In genomic region chr2:204260162-204260877, GRCh38 we compare ENCODE assay signal across 8 cellular contexts.
DNase-seq lines count a peak whose midpoint lies in the region; ATAC-seq and TF ChIP-seq lines count a peak whose summit lies in the region.

No MANE protein-coding gene starts in this region.

- WGBS in ovary, 3 donors = 40 to 43% (median 42%) methylated on average over 9 of the region's 9 CpGs

- H3K4me1 ChIP-seq in foreskin keratinocyte (no peaks in the 10 kb centered on the region), ovary (ENCODE audit: insufficient read depth) (peaks cover 4% of the 10 kb centered on the region)

- TF ChIP-seq POLR2A in ovary (IDR thresholded peaks at IDR 0.05) = no peak

- H3K27me3 ChIP-seq in foreskin keratinocyte (no peaks in the 10 kb centered on the region), ovary (no peaks in the 10 kb centered on the region)

- H3K4me3 ChIP-seq in ovary = no peak overlapping the region

- peak; percentile 74 for TF ChIP-seq CTCF in foreskin keratinocyte (conservative IDR thresholded peaks at IDR 0.05)
- TF ChIP-seq CTCF in ovary (IDR thresholded peaks at IDR 0.05) = peak; percentile 46 to 75 (median 70)

- no peaks in the 10 kb centered on the region for H3K9me3 ChIP-seq in ovary

- ATAC-seq in HG03565 (IDR thresholded peaks at IDR 0.05; ENCODE audit: unreplicated experiment) = peak; percentile 70
- ATAC-seq in foreskin keratinocyte = peak; percentile 68
- ATAC-seq in HG03439 (IDR thresholded peaks at IDR 0.05; ENCODE audit: unreplicated experiment) = no peak

- no peak overlapping the region for H3K27ac ChIP-seq in foreskin keratinocyte
- H3K27ac ChIP-seq in ovary = no peak overlapping the region

- intact Hi-C loops in ovary (cut with DNase I) = loop anchor here in 1 of 4 donors (10.0 kb wide), 1 partner anchor 1664 kb away; no protein-coding TSS in a partner anchor

- peak; percentile 64 for DNase-seq in activated effector memory CD4-positive, alpha-beta T cell treated with anti-CD3 and anti-CD28 coated beads, Interleukin-2, amount 50 U/mL, for 16 hours
- no peak for DNase-seq in activated effector memory CD4-positive, alpha-beta T cell treated with Interleukin-2 at 50 U/mL for 16 hours
- DNase-seq in NCI-H82 (lab: John Stamatoyannopoulos, UW) (peak; percentile 95), foreskin keratinocyte (no peak), ovary (peak; percentile 33 to 76 (median 56))
- DNase-seq in activated T-cell treated with anti-CD3 and anti-CD28 coated beads, Interleukin-2, amount 50 U/mL, for 48 hours = peak; percentile 48 to 54

- no peak for TF ChIP-seq EP300 in ovary (IDR thresholded peaks at IDR 0.05)

- H3K36me3 ChIP-seq in ovary = no peaks in the 10 kb centered on the region

Comparison
In these comparisons a context has a peak if more than half of its experiments do, and no peak if none do; other contexts are left out.
1. DNase-seq: peak in activated effector memory CD4-positive, alpha-beta T cell treated with anti-CD3 and anti-CD28 coated beads, Interleukin-2, amount 50 U/mL, for 16 hours (single experiment), NCI-H82 (single experiment), activated T-cell treated with anti-CD3 and anti-CD28 coated beads, Interleukin-2, amount 50 U/mL, for 48 hours (2 of 2) and ovary (5 of 5); none in activated effector memory CD4-positive, alpha-beta T cell treated with Interleukin-2 at 50 U/mL for 16 hours (single experiment) and foreskin keratinocyte (0 of 2).